ENCODE assay signal across 12 cellular contexts in genomic region chr7:47636693-47637175, GRCh38. TPM values are rescaled to one million over a fixed set of nuclear protein-coding genes. Genes with fewer than 3 reads are reported as not detected.
DNase-seq lines count a peak whose midpoint lies in the region; ATAC-seq and TF ChIP-seq lines count a peak whose summit lies in the region.
"Had no signal": no experiment of that assay in that cellular context is flagged by ENCODE, and none has a peak within 500 bp of the region (broad histone marks: within the 10 kb centered on the region; RNA-seq: fewer than 3 reads in every experiment).

No MANE protein-coding gene starts in this region.

- H3K27ac ChIP-seq in liver (ENCODE audit: low read depth in 1 of 2, low read length in 2 of 2) (no peak overlapping the region), stomach smooth muscle (ENCODE audit: low read length) (peak overlapping the region; percentile 74)

- no peak for TF ChIP-seq RAD21 in liver (IDR thresholded peaks at IDR 0.05)

- no peaks in the 10 kb centered on the region for H3K27me3 ChIP-seq in liver (ENCODE audit: control insufficient read depth in 4 of 4, insufficient read depth in 4 of 4, low read length in 3 of 4)
- H3K27me3 ChIP-seq in stomach smooth muscle (ENCODE audit: control insufficient read depth in 1 of 2, insufficient read depth in 2 of 2, low read length in 2 of 2), result no peaks in the 10 kb centered on the region
- H3K27me3 ChIP-seq: left lung had no signal

- no peak for ATAC-seq in HG03439 (IDR thresholded peaks at IDR 0.05; ENCODE audit: unreplicated experiment)
- ATAC-seq: activated T-helper 17 cell treated with anti-CD3 and anti-CD28 coated beads, Interleukin-2, amount 50 U/mL, for 72 hours; left lung had no signal

- H3K9ac ChIP-seq in liver (ENCODE audit: low read depth in 1 of 2, low read length in 2 of 2) (no peak overlapping the region), stomach smooth muscle (ENCODE audit: low read length in 2 of 2) (peak overlapping the region in 1 of 2 donors; percentile 55)

- H3K36me3 ChIP-seq in liver (ENCODE audit: control insufficient read depth in 4 of 4, insufficient read depth in 3 of 4, low read depth in 1 of 4, low read length in 3 of 4), result no peaks in the 10 kb centered on the region
- no peaks in the 10 kb centered on the region for H3K36me3 ChIP-seq in stomach smooth muscle (ENCODE audit: control insufficient read depth in 2 of 2, insufficient read depth in 2 of 2, low read length in 2 of 2)
- H3K36me3 ChIP-seq: left lung had no signal

- H3K4me3 ChIP-seq in liver (ENCODE audit: low read depth in 1 of 3, low read length in 3 of 3) (no peak overlapping the region), stomach smooth muscle (ENCODE audit: low read length in 2 of 2) (peak overlapping the region; percentile 24 to 57)
- H3K4me3 ChIP-seq: left lung had no signal

- DNase-seq in M059J (ENCODE audit: low read depth) (peak; percentile 51), cerebellar cortex (ENCODE audit: low spot score) (peak; percentile 54), SW480 (ENCODE audit: low spot score) (no peak), NK-92 (lab: John Stamatoyannopoulos, UW; ENCODE audit: unreplicated experiment) (no peak)
- no peak for DNase-seq in activated CD4-positive, CD25-positive, alpha-beta regulatory T cell (lab: John Stamatoyannopoulos, UW)
- DNase-seq: activated CD4-positive, alpha-beta T cell treated with anti-CD3 and anti-CD28 coated beads, Interleukin-2, amount 10 ng/mL, durations not matched to agents 24 days and 14 days; left lung; NCI-H226 had no signal

- WGBS in liver, result 84% methylated on average over 12 of the region's 12 CpGs

- peaks cover 0 to 14% (median 7%) of the 10 kb centered on the region in 4 donors for H3K4me1 ChIP-seq in liver (ENCODE audit: control insufficient read depth in 4 of 4, insufficient read depth in 4 of 4, low read length in 3 of 4)
- H3K4me1 ChIP-seq in stomach smooth muscle (ENCODE audit: control insufficient read depth, insufficient read depth, low read length), result peaks cover 65% of the 10 kb centered on the region

- no peak for TF ChIP-seq CTCF in liver (IDR thresholded peaks at IDR 0.05; ENCODE audit: low read depth, low read length, missing input control)

- no peaks in the 10 kb centered on the region for H3K9me3 ChIP-seq in liver (ENCODE audit: control insufficient read depth in 4 of 4, low read length in 3 of 4)
- no peaks in the 10 kb centered on the region for H3K9me3 ChIP-seq in stomach smooth muscle (ENCODE audit: control insufficient read depth in 2 of 2, low read length in 2 of 2)
- H3K9me3 ChIP-seq: left lung had no signal

TF ChIP-seq in liver, 16 proteins besides CTCF, POLR2A, EP300 and RAD21:
- TF ChIP-seq NR2F2 (IDR thresholded peaks at IDR 0.05), result peak; percentile 50
- no peak for TF ChIP-seq HNF4A (conservative IDR thresholded peaks at IDR 0.05)

RNA-seq across cellular contexts. Expression of gene TNS3, which starts 54.8 kb away (rescaled TPM):
- total RNA-seq in M059J (2014; rRNA removed; shearing (Covaris generic)), result 75.0 and 115 TPM in 2 replicates
- total RNA-seq in liver, result 100 to 1,000 TPM in 1 of 2 donors, 10 to 100 TPM in 1; 27.8 to 100 TPM
- 10 to 100 TPM; 16.8 to 31.2 TPM for polyA plus RNA-seq in liver

Comparison
In these comparisons a context has a peak if more than half of its experiments do, and no peak if none do; other contexts are left out.
1. DNase-seq: peak in M059J (single experiment) and cerebellar cortex (single experiment); none in activated CD4-positive, CD25-positive, alpha-beta regulatory T cell (0 of 4), SW480 (single experiment) and NK-92 (single experiment).
2. H3K4me3 ChIP-seq: peak in stomach smooth muscle (2 of 2); none in liver (0 of 3).